ENCODE assay signal across 8 cellular contexts in genomic region chr17:58083491-58084316, GRCh38. TPM values are rescaled to one million over a fixed set of nuclear protein-coding genes. Genes with fewer than 3 reads are reported as not detected.
DNase-seq lines count a peak whose midpoint lies in the region; ATAC-seq and TF ChIP-seq lines count a peak whose summit lies in the region.

No MANE protein-coding gene starts in this region.

- intact Hi-C loops in colonic mucosa (cut with DNase I): loop anchor here (2.0 kb wide), 1 partner anchor 79 kb away; no protein-coding TSS in a partner anchor
- intact Hi-C loops in right lobe of liver (cut with DNase I): no loop called here

- peak; percentile 64 to 70 (median 66) for ATAC-seq in right lobe of liver

- TF ChIP-seq POLR2A in right lobe of liver (IDR thresholded peaks at IDR 0.05): peak; percentile 49

- H3K36me3 ChIP-seq in GM23248 (ENCODE audit: low read depth) (peaks cover 8% of the 10 kb centered on the region; the same call in 1 of the 2 replicates), Loucy (ENCODE audit: insufficient read depth, low read length) (peaks cover 16% of the 10 kb centered on the region; the same call in 1 of the 2 replicates), colonic mucosa (no peaks in the 10 kb centered on the region), right lobe of liver (peaks cover 0 to 8% (median 0%) of the 10 kb centered on the region in 4 donors)

- H2AFZ ChIP-seq in GM23248 (peak overlapping the region; percentile 73), Loucy (ENCODE audit: low read length) (no peak overlapping the region)

- H3K9me3 ChIP-seq in GM23248 (ENCODE audit: low read depth): no peaks in the 10 kb centered on the region
- no peaks in the 10 kb centered on the region for H3K9me3 ChIP-seq in Loucy (ENCODE audit: insufficient read depth, low read depth, low read length)
- no peaks in the 10 kb centered on the region for H3K9me3 ChIP-seq in colonic mucosa
- no peaks in the 10 kb centered on the region for H3K9me3 ChIP-seq in right lobe of liver

- WGBS in GM23248 (ENCODE audit: low coverage in 1 of 2, low lambda C conversion rate in 2 of 2, missing lambda C conversion rate in 2 of 2), 2 experiments: 1 to 3% methylated on average over 37 to 75 of the region's 92 CpGs
- WGBS in right lobe of liver (ENCODE audit: insufficient coverage, low coverage, low lambda C conversion rate, missing lambda C conversion rate): 0% methylated on average over 7 of the region's 92 CpGs

- peak overlapping the region; percentile 93 for H3K9ac ChIP-seq in GM23248
- H3K9ac ChIP-seq in Loucy (ENCODE audit: low read depth, low read length, poor library complexity, severe bottlenecking): peak overlapping the region; percentile 82
- peak overlapping the region; percentile 81 to 99 for H3K9ac ChIP-seq in colonic mucosa (ENCODE audit: low read depth in 2 of 2, low read length in 2 of 2)

- in situ Hi-C loops in GM23248 (cut with MboI): no loop called here

- peak overlapping the region; percentile 76 for H3K4me2 ChIP-seq in GM23248 (ENCODE audit: unreplicated experiment)
- peak overlapping the region; percentile 93 for H3K4me2 ChIP-seq in Loucy (ENCODE audit: low read depth, low read length, poor library complexity, severe bottlenecking)

- H3K27me3 ChIP-seq in GM23248 (replicated peaks; ENCODE audit: insufficient read depth) (0 out of 2 replicates have a peak, but pooled peaks cover 9% of the 10 kb centered on the region), Loucy (ENCODE audit: insufficient read depth, low read length, poor library complexity, severe bottlenecking) (peaks cover 3% of the 10 kb centered on the region), colonic mucosa (no peaks in the 10 kb centered on the region), right lobe of liver (no peaks in the 10 kb centered on the region)

- H3K4me3 ChIP-seq in GM08714 (ENCODE audit: low read length): peak overlapping the region; percentile 92
- H3K4me3 ChIP-seq in GM23248: peak overlapping the region; percentile 87
- H3K4me3 ChIP-seq in Loucy (ENCODE audit: low read length, poor library complexity, severe bottlenecking): peak overlapping the region; percentile 92
- peak overlapping the region; percentile 97 for H3K4me3 ChIP-seq in colonic mucosa
- peak overlapping the region; percentile 94 to 98 (median 96) for H3K4me3 ChIP-seq in right lobe of liver

- no peaks in the 10 kb centered on the region for H3F3A ChIP-seq in GM23248 (ENCODE audit: insufficient read depth)
- H3F3A ChIP-seq in Loucy (ENCODE audit: low read depth): no peaks in the 10 kb centered on the region

- peaks cover 16% of the 10 kb centered on the region; the same call in 1 of the 2 replicates for H3K4me1 ChIP-seq in GM23248 (ENCODE audit: insufficient read depth)
- peaks cover 48% of the 10 kb centered on the region for H3K4me1 ChIP-seq in Loucy (ENCODE audit: insufficient read depth, low read length, poor library complexity, severe bottlenecking)
- peaks cover 8% of the 10 kb centered on the region for H3K4me1 ChIP-seq in colonic mucosa
- peaks cover 0 to 16% (median 6%) of the 10 kb centered on the region in 4 donors for H3K4me1 ChIP-seq in right lobe of liver

- peak; percentile 87 for DNase-seq in GM23248
- DNase-seq in activated CD4-positive, alpha-beta T cell treated with anti-CD3 and anti-CD28 coated beads for 24 hours (ENCODE audit: low read depth in 2 of 2): peak; percentile 30 to 40
- peak; percentile 53 for DNase-seq in colonic mucosa
- DNase-seq in right lobe of liver: peak; percentile 66 to 76 (median 75)
- peak; percentile 47 to 59 for DNase-seq in stimulated activated CD4-positive, alpha-beta T cell treated with anti-CD3 and anti-CD28 coated beads, Interleukin-4, amount 100 ng/mL, for 48 hours (ENCODE audit: low read depth in 2 of 2)
- DNase-seq in DMS114 treated with DMSO at 0.1 percent for 48 hours (lab: John Stamatoyannopoulos, UW; ENCODE audit: unreplicated experiment): no peak

- H3K27ac ChIP-seq in GM23248 (peak overlapping the region; percentile 59), colonic mucosa (peak overlapping the region; percentile 96), right lobe of liver (peak overlapping the region; percentile 84 to 93 (median 86))

- TF ChIP-seq CTCF in Loucy (conservative IDR thresholded peaks at IDR 0.05; ENCODE audit: low read length) (no peak), colonic mucosa (IDR thresholded peaks at IDR 0.05) (no peak), right lobe of liver (IDR thresholded peaks at IDR 0.05) (no peak)

- H3K9me2 ChIP-seq in GM23248 (ENCODE audit: insufficient read depth) (no peaks in the 10 kb centered on the region), Loucy (replicated peaks; ENCODE audit: low read depth, low read length) (no peaks in the 10 kb centered on the region)

- H4K20me1 ChIP-seq in GM23248 (ENCODE audit: insufficient read depth) (peaks cover 18% of the 10 kb centered on the region; the same call in 1 of the 2 replicates), Loucy (ENCODE audit: insufficient read depth, low read length, poor library complexity, severe bottlenecking) (peaks cover 52% of the 10 kb centered on the region)

- H3K79me2 ChIP-seq in GM23248 (ENCODE audit: insufficient read depth) (peaks cover 52% of the 10 kb centered on the region), Loucy (ENCODE audit: insufficient read depth, low read length) (peaks cover 54% of the 10 kb centered on the region)

RNA-seq across cellular contexts. Expression of gene DYNLL2, which starts 0.5 kb away (rescaled TPM):
- 9.9 and 11.3 TPM in 2 replicates for total RNA-seq in GM23248 (2014; rRNA removed; shearing (Covaris generic))
- polyA plus RNA-seq in GM23248 (2016; fragmentation: Nextera tagmentation; extraction: Ambion mirVana): 1.0 and 1.5 TPM in 2 replicates
- total RNA-seq in colonic mucosa: 10 to 100 TPM; 34.3 to 41.2 TPM
- total RNA-seq in right lobe of liver: 10 to 100 TPM; 13.3 to 28.7 (median 17.7) TPM
